In the genomic region with DNA sequence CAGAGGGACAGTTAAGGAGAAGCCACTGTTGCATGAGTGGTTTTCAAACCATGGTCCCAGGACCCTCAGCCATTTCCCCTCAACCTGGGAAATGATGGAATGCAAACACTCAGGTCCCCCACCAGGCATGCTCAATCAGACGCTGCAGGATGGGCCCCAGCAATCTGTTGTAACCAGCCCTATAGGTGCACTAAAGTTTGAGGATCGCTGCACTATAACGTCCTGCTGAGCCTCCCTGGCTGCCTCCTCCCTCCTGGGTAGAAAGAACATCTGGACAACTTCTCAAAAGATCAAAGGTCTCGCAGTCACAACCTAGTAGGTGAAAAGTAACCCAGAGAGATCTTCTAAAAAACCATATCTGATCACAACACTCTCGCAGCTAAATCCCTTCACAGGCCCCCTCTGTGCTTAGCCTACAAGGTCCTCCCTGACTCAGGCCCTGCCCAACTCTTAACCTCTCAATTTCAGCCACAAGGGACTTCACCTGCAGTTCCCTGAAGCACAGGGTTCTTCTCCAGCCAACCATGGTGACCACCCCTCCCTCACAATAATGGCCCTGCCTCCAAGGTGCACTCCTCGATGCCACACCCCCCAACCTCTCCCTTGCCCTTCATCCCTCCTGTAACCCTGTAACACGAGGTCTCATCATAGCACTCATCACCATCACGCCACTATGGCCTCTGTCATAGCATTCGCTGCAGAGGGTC, we compare ENCODE assay signal across 1 cellular context.
TF ChIP-seq lines count a peak whose summit lies in the region.

No MANE protein-coding gene starts in this region.

TF ChIP-seq in H1, 55 proteins besides CTCF, POLR2A, EP300 and RAD21:
- TF ChIP-seq POLR2AphosphoS5 (IDR thresholded peaks at IDR 0.05; ENCODE audit: low read depth, low read length) (no peak), NRF1 (IDR thresholded peaks at IDR 0.05; ENCODE audit: low read depth, low read length) (no peak), RFX5 (IDR thresholded peaks at IDR 0.05; ENCODE audit: borderline replicate concordance, low read depth, low read length) (no peak), GABPA (IDR thresholded peaks at IDR 0.05; ENCODE audit: borderline replicate concordance, insufficient read depth, low read length) (no peak), CHD1 (IDR thresholded peaks at IDR 0.05; ENCODE audit: low read depth, low read length) (no peak), SP1 (IDR thresholded peaks at IDR 0.05; ENCODE audit: low read depth, low read length) (no peak), TCF12 (IDR thresholded peaks at IDR 0.05; ENCODE audit: low read depth, low read length) (no peak), RNF2 (IDR thresholded peaks at IDR 0.05; ENCODE audit: borderline replicate concordance, low read depth, low read length, missing control alignments, poor library complexity, severe bottlenecking) (no peak), SUZ12 (IDR thresholded peaks at IDR 0.05; ENCODE audit: low read length) (no peak), GTF2F1 (IDR thresholded peaks at IDR 0.05; ENCODE audit: borderline replicate concordance, low read depth, low read length) (no peak)
- TF ChIP-seq, protein P1, sequence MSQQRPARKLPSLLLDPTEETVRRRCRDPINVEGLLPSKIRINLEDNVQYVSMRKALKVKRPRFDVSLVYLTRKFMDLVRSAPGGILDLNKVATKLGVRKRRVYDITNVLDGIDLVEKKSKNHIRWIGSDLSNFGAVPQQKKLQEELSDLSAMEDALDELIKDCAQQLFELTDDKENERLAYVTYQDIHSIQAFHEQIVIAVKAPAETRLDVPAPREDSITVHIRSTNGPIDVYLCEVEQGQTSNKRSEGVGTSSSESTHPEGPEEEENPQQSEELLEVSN (IDR thresholded peaks at IDR 0.05) = no peak
TF ChIP-seq in H1: peak in this region for 0.
